Comparison of ENCODE assay signal across 8 cellular contexts in the genomic region with DNA sequence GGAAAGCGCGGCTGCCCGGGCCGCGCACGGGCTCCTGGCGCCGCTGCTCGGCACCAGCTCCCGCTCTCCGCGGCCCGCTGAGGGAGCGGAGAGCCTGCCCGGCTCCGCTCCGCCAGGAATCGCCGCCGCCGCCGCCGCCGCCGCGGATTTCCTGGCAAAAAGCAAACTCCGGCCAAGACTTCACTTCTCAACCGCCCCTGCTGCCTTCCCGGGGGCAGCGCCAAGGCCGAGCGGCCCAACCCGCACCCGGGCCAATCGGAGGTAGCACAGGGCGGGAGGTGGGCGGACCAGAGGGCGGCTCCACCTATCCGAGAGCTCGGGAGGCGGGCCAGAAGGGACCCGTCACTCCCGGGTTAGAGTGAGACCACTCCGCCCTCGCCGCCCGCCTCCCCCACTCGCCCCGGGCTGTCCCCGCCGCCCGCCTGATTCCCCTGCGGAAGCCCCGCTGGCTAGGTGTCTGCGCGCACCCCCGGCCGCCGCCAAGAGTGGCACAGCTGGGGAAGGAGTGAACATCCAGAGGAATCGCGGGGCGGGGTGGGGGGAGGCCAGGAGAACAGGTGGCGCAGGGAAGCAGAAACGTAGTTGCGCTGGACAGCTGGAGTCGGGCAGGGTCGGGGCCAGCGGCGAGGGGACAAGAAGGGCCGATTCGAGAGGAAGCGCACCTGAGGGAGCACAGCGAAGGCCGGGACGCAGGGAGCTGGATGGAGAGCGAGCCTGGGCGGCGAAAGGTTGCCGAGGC. TPM values are rescaled to one million over a fixed set of nuclear protein-coding genes. Genes with fewer than 3 reads are reported as not detected.
A peak's percentile ranks its signal among the peaks of the same experiment; 100 is the strongest.
DNase-seq lines count a peak whose midpoint lies in the region; ATAC-seq and TF ChIP-seq lines count a peak whose summit lies in the region.

A gene (minus strand): TSS at position 153 of the 739 bp plus-strand sequence. CDS start 38,826 bp downstream, outside the sequence.

- CTCF ChIA-PET in Panc1 (lab: Charles Lee) = interaction anchor here (0.7 kb wide), 1 partner anchor 495 kb away, joined by 5 read pairs; no protein-coding TSS in a partner anchor

- in situ Hi-C loops in Panc1 (cut with HindIII; ENCODE audit: low pct_unique_long_range_greater_than_20kb, low sequenced_read_pairs) = no loop called here

- H3K27me3 Mint-ChIP-seq in activated T-cell treated with anti-CD3 and anti-CD28 coated beads, Interleukin-2, amount 50 U/mL, for 72 hours (ENCODE audit: low read depth) = no peaks in the 10 kb centered on the region

- TF ChIP-seq EP300 in esophagus muscularis mucosa (IDR thresholded peaks at IDR 0.05) = no peak

- H3K27me3 ChIP-seq in KMS-11 (ENCODE audit: insufficient read depth, low read depth) (no peaks in the 10 kb centered on the region), Panc1 (ENCODE audit: control insufficient read depth, insufficient read depth, low read length) (no peaks in the 10 kb centered on the region), esophagus muscularis mucosa (no peaks in the 10 kb centered on the region)

- H3K4me3 ChIP-seq in KMS-11 (IDR thresholded peaks at IDR 0.05; ENCODE audit: insufficient read depth, low read depth, low read length) (no peak within 1 kb of the TSS), Panc1 (ENCODE audit: low read depth in 2 of 2, low read length in 2 of 2) (peak within 1 kb of the TSS; percentile 88 to 89), esophagus muscularis mucosa (peak within 1 kb of the TSS; percentile 78 to 95 (median 88))

- H3K9ac ChIP-seq in KMS-11 = peak within 1 kb of the TSS; percentile 61; the same call in 1 of the 2 replicates

- H3K4me1 ChIP-seq in KMS-11 (ENCODE audit: low read depth, poor library complexity, severe bottlenecking) = peaks cover 19% of the 10 kb centered on the region
- H3K4me1 ChIP-seq in Panc1 (ENCODE audit: control insufficient read depth, insufficient read depth, low read length) = peaks cover 23% of the 10 kb centered on the region
- H3K4me1 ChIP-seq in esophagus muscularis mucosa = peaks cover 30 to 53% (median 47%) of the 10 kb centered on the region in 4 donors

- H3K36me3 ChIP-seq in KMS-11 (ENCODE audit: insufficient read depth) (no peaks in the 10 kb centered on the region), Panc1 (ENCODE audit: control insufficient read depth, insufficient read depth, low read length) (peaks cover 12% of the 10 kb centered on the region), esophagus muscularis mucosa (peaks cover 0 to 9% (median 3%) of the 10 kb centered on the region in 4 donors)

- peaks cover 63% of the 10 kb centered on the region for H3K4me1 Mint-ChIP-seq in activated T-cell treated with anti-CD3 and anti-CD28 coated beads, Interleukin-2, amount 50 U/mL, for 72 hours (ENCODE audit: low read depth)

- BruUV-seq in Panc1 (replicated peaks; lab: Mats Ljungman, UMichigan) = no TSS peak

- no peaks in the 10 kb centered on the region for H4K20me1 ChIP-seq in KMS-11 (ENCODE audit: insufficient read depth)

- ATAC-seq in GM21723 (IDR thresholded peaks at IDR 0.05; ENCODE audit: unreplicated experiment) (peak; percentile 87), Panc1 (peak; percentile 95)
- ATAC-seq in activated T-cell treated with anti-CD3 and anti-CD28 coated beads, Interleukin-2, amount 50 U/mL, for 72 hours (replicated peaks in 1 of 2) = peak; percentile 90 to 92

- peaks cover 75% of the 10 kb centered on the region for H3K79me2 ChIP-seq in KMS-11 (ENCODE audit: insufficient read depth, low read depth)

- peak within 1 kb of the TSS; percentile 64 for H3K27ac ChIP-seq in KMS-11
- peak within 1 kb of the TSS; percentile 85 for H3K27ac ChIP-seq in Panc1 (ENCODE audit: low read length)
- peak within 1 kb of the TSS; percentile 98 to 99 (median 98) for H3K27ac ChIP-seq in esophagus muscularis mucosa (replicated peaks in 1 of 4)

- under 1% methylated on average over 48 of the region's 79 CpGs for WGBS in esophagus muscularis mucosa

- TF ChIP-seq CTCF in KMS-11 (conservative IDR thresholded peaks at IDR 0.05; ENCODE audit: low read depth, low read length) (no peak), Panc1 (IDR thresholded peaks at IDR 0.05) (no peak), esophagus muscularis mucosa (IDR thresholded peaks at IDR 0.05) (no peak)

- intact Hi-C loops in Panc1 (cut with micrococcal nuclease; ENCODE audit: unreplicated experiment) (no loop called here), esophagus muscularis mucosa (cut with DNase I) (loop anchor here (5.0 to 10.0 kb wide), 2 partner anchors 168 to 196 kb away; a partner anchor contains a TSS)

- DNase-seq in DMS53 treated with DMSO at 0.1 percent for 48 hours (lab: John Stamatoyannopoulos, UW; ENCODE audit: unreplicated experiment) (peak; percentile 95), Panc1 (ENCODE audit: low read depth, low spot score) (no peak), esophagus muscularis mucosa (ENCODE audit: extremely low spot score) (peak; percentile 99), myocyte (ENCODE audit: low read depth) (peak; percentile 98)
- peak; percentile 98 to 99 for DNase-seq in activated T-cell treated with anti-CD3 and anti-CD28 coated beads, Interleukin-2, amount 50 U/mL, for 72 hours
- peak; percentile 93 to 96 for DNase-seq in stimulated activated CD8-positive, alpha-beta memory T cell treated with anti-CD3 and anti-CD28 coated beads, Interleukin-7, amount 100 ng/mL, for 4 hours (ENCODE audit: low read depth in 2 of 2)

- H3K9me3 Mint-ChIP-seq in activated T-cell treated with anti-CD3 and anti-CD28 coated beads, Interleukin-2, amount 50 U/mL, for 72 hours = no peaks in the 10 kb centered on the region

- H2AFZ ChIP-seq in KMS-11 (ENCODE audit: low read depth) = peak within 1 kb of the TSS; percentile 61

- H3K9me3 ChIP-seq in Panc1 (ENCODE audit: control insufficient read depth, insufficient read depth, low read depth, low read length) (no peaks in the 10 kb centered on the region), esophagus muscularis mucosa (no peaks in the 10 kb centered on the region)

- H3K27ac Mint-ChIP-seq in activated T-cell treated with anti-CD3 and anti-CD28 coated beads, Interleukin-2, amount 50 U/mL, for 72 hours = peak within 1 kb of the TSS; percentile 89

- peaks cover 16 to 18% of the 10 kb centered on the region in 2 donors for H3K36me3 Mint-ChIP-seq in activated T-cell treated with anti-CD3 and anti-CD28 coated beads, Interleukin-2, amount 50 U/mL, for 72 hours (ENCODE audit: insufficient read depth in 2 of 2)

- H3K4me2 ChIP-seq in KMS-11 = peak within 1 kb of the TSS; percentile 86

- POLR2A ChIA-PET in Panc1 (lab: Charles Lee) = interaction anchor here (0.6 to 0.8 kb wide), 2 partner anchors 20 to 62 kb away, joined by 3 to 4 read pairs; no protein-coding TSS in a partner anchor

- peak within 1 kb of the TSS; percentile 93 to 94 for H3K4me3 Mint-ChIP-seq in activated T-cell treated with anti-CD3 and anti-CD28 coated beads, Interleukin-2, amount 50 U/mL, for 72 hours

- TF ChIP-seq POLR2A in esophagus muscularis mucosa (IDR thresholded peaks at IDR 0.05; ENCODE audit: low read depth) = peak; percentile 49

RNA-seq across cellular contexts. Expression of the gene that starts here (rescaled TPM):
- total RNA-seq in Panc1 (2021; ENCODE audit: unreplicated experiment) (11.6 TPM), esophagus muscularis mucosa (10 to 100 TPM; 10.2 to 14.1 (median 12.8) TPM), myocyte (7.2 and 8.9 TPM in 2 replicates)
- polyA plus RNA-seq in Panc1 (2012; ENCODE audit: insufficient read length) = 4.3 TPM
- 1 to 10 TPM; 6.5 to 7.2 TPM for total RNA-seq in activated T-cell treated with anti-CD3 and anti-CD28 coated beads, Interleukin-2, amount 50 U/mL, for 72 hours
- polyA plus RNA-seq in myocyte (2012) = 2.9 TPM
